ENCODE assay signal across 8 cellular contexts in the genomic region with DNA sequence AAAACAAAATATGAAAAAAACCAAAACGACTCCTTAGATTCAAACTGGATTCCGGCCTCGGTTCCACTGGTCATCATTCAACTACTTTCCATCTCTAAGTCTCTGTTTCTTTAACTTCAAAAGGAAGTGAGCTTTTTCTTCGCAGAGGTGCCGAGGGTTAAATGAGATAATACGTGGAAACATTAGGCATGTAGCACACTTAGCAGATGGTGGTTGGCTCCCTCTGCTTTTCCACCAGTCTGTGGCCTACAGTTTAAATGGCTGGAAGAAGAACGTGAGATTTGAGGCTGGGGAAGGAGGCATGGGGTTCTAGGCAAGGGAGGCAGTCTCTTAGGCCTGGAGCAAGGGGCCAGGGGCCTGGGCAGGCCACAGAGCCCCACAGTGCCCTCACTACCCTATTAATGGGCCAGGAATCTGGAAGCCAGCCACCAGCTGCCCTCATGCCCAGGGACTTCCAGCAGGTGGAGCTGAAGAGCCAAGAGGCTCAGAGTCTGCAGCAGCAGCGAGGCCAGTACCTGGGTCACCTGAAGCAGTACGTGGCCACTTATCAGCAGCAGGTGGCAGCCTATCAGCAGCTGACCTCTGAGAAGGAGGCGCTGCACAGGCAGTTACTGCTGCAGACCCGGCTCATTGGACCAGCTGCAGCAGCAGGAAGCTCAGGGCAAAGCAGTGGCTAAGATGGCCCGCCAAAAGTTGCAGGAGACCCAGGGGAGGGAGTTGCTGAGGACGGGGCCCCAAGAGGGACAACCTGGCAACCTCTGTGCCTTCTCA. TPM values are rescaled to one million over a fixed set of nuclear protein-coding genes. Genes with fewer than 3 reads are reported as not detected.
DNase-seq lines count a peak whose midpoint lies in the region; ATAC-seq and TF ChIP-seq lines count a peak whose summit lies in the region.
"Not testable (repeated sequence)": the region's sequence is repeated elsewhere in the genome, so short reads cannot be mapped to it uniquely, and the experiment has no call there.

No MANE protein-coding gene starts in this region.

- not testable (repeated sequence) for H3K36me3 ChIP-seq in CD8-positive, alpha-beta T cell (ENCODE audit: insufficient read depth, low read length); WERI-Rb-1

- not testable (repeated sequence) for H3K4me1 Mint-ChIP-seq in CD8-positive, alpha-beta T cell (ENCODE audit: low read depth); neural crest cell

- peak; percentile 72 for TF ChIP-seq CTCF in CD8-positive, alpha-beta T cell (IDR thresholded peaks at IDR 0.05)
- peak; percentile 89 for TF ChIP-seq CTCF in WERI-Rb-1 (IDR thresholded peaks at IDR 0.05; ENCODE audit: low read depth, low read length)
- peak; percentile 87 for TF ChIP-seq CTCF in neural crest cell (conservative IDR thresholded peaks at IDR 0.05)

- peak; percentile 52 to 80 (median 61) for DNase-seq in CD8-positive, alpha-beta T cell
- peak in 64 of 76 experiments; percentile 8 to 78 (median 48) for DNase-seq in HUDEP-2 (lab: John Stamatoyannopoulos, UW; ENCODE audit: unreplicated experiment in 76 of 76)
- peak; percentile 63 to 74 for DNase-seq in NCI-H524 (lab: John Stamatoyannopoulos, UW)
- DNase-seq in WERI-Rb-1, result peak; percentile 90
- peak; percentile 23 for DNase-seq in amniotic epithelial cell (ENCODE audit: low read depth)
- DNase-seq in Right ventricle myocardium superior, result peak; percentile 79
- DNase-seq in neural crest cell (ENCODE audit: low read depth, low spot score), result peak; percentile 61
- DNase-seq in stimulated activated CD8-positive, alpha-beta memory T cell treated with anti-CD3 and anti-CD28 coated beads, Interleukin-4, amount 100 ng/mL, for 4 hours (ENCODE audit: low read depth in 2 of 2, low spot score in 1 of 2), result peak; percentile 21 to 43

- POLR2A ChIA-PET in CD8-positive, alpha-beta T cell (lab: Charles Lee), result interaction anchor here (0.6 kb wide), 1 partner anchor 10 kb away, joined by 6 read pairs; no protein-coding TSS in a partner anchor

- H3K27me3 Mint-ChIP-seq in CD8-positive, alpha-beta T cell (ENCODE audit: low read depth); neural crest cell (ENCODE audit: low read depth): not testable (repeated sequence)

- peak; percentile 48 for ATAC-seq in CD8-positive, alpha-beta T cell
- ATAC-seq in Right ventricle myocardium superior (ENCODE audit: poor library complexity), result peak; percentile 46

- not testable (repeated sequence) for H3K27me3 ChIP-seq in CD8-positive, alpha-beta T cell (ENCODE audit: insufficient read depth, low read length); WERI-Rb-1 (ENCODE audit: insufficient read depth, low read depth, severe bottlenecking)

- CTCF ChIA-PET in CD8-positive, alpha-beta T cell (lab: Charles Lee), result interaction anchor here (0.7 to 3.5 kb wide), 20 partner anchors 8 to 593 kb away, joined by 3 to 22 read pairs (median 4); no protein-coding TSS in a partner anchor

- not testable (repeated sequence) for H3K4me3 ChIP-seq in CD8-positive, alpha-beta T cell (ENCODE audit: low read depth, low read length); WERI-Rb-1 (ENCODE audit: low read depth, low read length)

- not testable (repeated sequence) for H3K9me3 ChIP-seq in CD8-positive, alpha-beta T cell (ENCODE audit: low read length); WERI-Rb-1 (ENCODE audit: severe bottlenecking)

- not testable (repeated sequence) for H3K4me3 Mint-ChIP-seq in CD8-positive, alpha-beta T cell; neural crest cell

- H3K4me1 ChIP-seq in CD8-positive, alpha-beta T cell (ENCODE audit: insufficient read depth, low read length), result not testable (repeated sequence)

- H3K9me3 Mint-ChIP-seq in CD8-positive, alpha-beta T cell; neural crest cell: not testable (repeated sequence)

- not testable (repeated sequence) for H3K36me3 Mint-ChIP-seq in CD8-positive, alpha-beta T cell; neural crest cell (ENCODE audit: low read depth)

- intact Hi-C loops in CD8-positive, alpha-beta T cell (cut with DNase I, micrococcal nuclease); Right ventricle myocardium superior (cut with DNase I): not testable (repeated sequence)

- not testable (repeated sequence) for H3K27ac ChIP-seq in CD8-positive, alpha-beta T cell (ENCODE audit: low read depth, low read length); WERI-Rb-1

- H3K27ac Mint-ChIP-seq in CD8-positive, alpha-beta T cell; neural crest cell (ENCODE audit: unreplicated experiment): not testable (repeated sequence)

RNA-seq across cellular contexts. Expression of a gene that starts 27.8 kb away (rescaled TPM):
- total RNA-seq in CD8-positive, alpha-beta T cell, result 10 to 100 TPM; 57.8 to 62.0 TPM
- total RNA-seq in Right ventricle myocardium superior, result 122 TPM
- total RNA-seq in neural crest cell, result 126 and 132 TPM in 2 replicates

RNA-seq across cellular contexts. Expression of a gene that starts 43.9 kb away (rescaled TPM):
- total RNA-seq in CD8-positive, alpha-beta T cell, result 1 to 10 TPM in 1 of 2 experiments, under 1 TPM in 1; 0.28 to 1.1 TPM
- not detected for total RNA-seq in Right ventricle myocardium superior
- total RNA-seq in neural crest cell, result 0.19 TPM in 1 of 2 replicates, not detected in the other

RNA-seq across cellular contexts. Expression of a gene that starts 58.9 kb away (rescaled TPM):
- under 1 TPM in 1 of 2 experiments, not detected in 1; 0.08 TPM for total RNA-seq in CD8-positive, alpha-beta T cell
- total RNA-seq in Right ventricle myocardium superior, result 2.2 TPM
- 5.9 and 6.2 TPM in 2 replicates for total RNA-seq in neural crest cell

RNA-seq across cellular contexts. Expression of a gene that starts 59.2 kb away (rescaled TPM):
- total RNA-seq in CD8-positive, alpha-beta T cell, result 1 to 10 TPM; 4.4 to 7.1 TPM
- total RNA-seq in Right ventricle myocardium superior (9.1 TPM), neural crest cell (5.8 and 7.0 TPM in 2 replicates)

RNA-seq across cellular contexts. Expression of a gene that starts 59.5 kb away (rescaled TPM):
- total RNA-seq in CD8-positive, alpha-beta T cell, result 100 to 1,000 TPM; 251 to 268 TPM
- 71.6 TPM for total RNA-seq in Right ventricle myocardium superior
- total RNA-seq in neural crest cell, result 23.1 and 24.5 TPM in 2 replicates

Comparison
In these comparisons a context has a peak if more than half of its experiments do, and no peak if none do; other contexts are left out.
1. DNase-seq: peak in every context shown above with its lines; median percentile 90 in WERI-Rb-1; 79 in Right ventricle myocardium superior; 68 in NCI-H524; 61 in CD8-positive, alpha-beta T cell; 61 in neural crest cell; 48 in HUDEP-2; 32 in stimulated activated CD8-positive, alpha-beta memory T cell treated with anti-CD3 and anti-CD28 coated beads, Interleukin-4, amount 100 ng/mL, for 4 hours; 23 in amniotic epithelial cell.